Comparison of ENCODE assay signal across 29 cellular contexts in the genomic region with DNA sequence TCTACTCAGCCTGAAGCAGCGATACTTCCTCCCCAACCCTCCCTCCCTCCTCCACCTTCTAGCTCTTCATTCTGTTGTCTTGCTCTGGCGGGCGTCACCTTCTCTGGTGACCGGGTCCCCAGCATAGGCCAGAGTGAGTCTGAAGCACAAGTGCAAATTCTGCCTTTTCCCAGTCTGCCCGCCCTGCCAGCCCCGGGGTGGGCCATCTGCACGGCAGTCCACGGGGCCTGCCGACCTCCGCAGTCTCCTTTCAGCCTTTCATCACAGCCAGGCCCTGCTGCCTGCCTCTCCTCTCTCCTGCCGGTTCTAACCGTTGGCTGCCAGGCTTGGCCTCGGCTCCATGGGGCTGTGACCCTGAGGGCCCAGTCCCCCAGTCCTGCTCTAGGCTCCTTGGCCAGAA. TPM values are rescaled to one million over a fixed set of nuclear protein-coding genes. Genes with fewer than 3 reads are reported as not detected.
DNase-seq lines count a peak whose midpoint lies in the region; ATAC-seq and TF ChIP-seq lines count a peak whose summit lies in the region.
"Had no signal": no experiment of that assay in that cellular context is flagged by ENCODE, and none has a peak within 500 bp of the region (broad histone marks: within the 10 kb centered on the region; RNA-seq: fewer than 3 reads in every experiment).

No MANE protein-coding gene starts in this region.

- H3K4me1 ChIP-seq in neuronal stem cell (ENCODE audit: control insufficient read depth in 2 of 2, insufficient read depth in 1 of 2, low read depth in 1 of 2, low read length in 2 of 2) = peaks cover 4 to 12% of the 10 kb centered on the region in 2 donors
- H3K4me1 ChIP-seq in upper lobe of right lung = no peaks in the 10 kb centered on the region
- H3K4me1 ChIP-seq: esophagus squamous epithelium, foreskin keratinocyte had no signal

- H3K79me1 ChIP-seq in neuronal stem cell (ENCODE audit: low read depth, low read length) = no peaks in the 10 kb centered on the region

- no peak overlapping the region for H2BK120ac ChIP-seq in neuronal stem cell (ENCODE audit: low read depth, low read length)

- H3K18ac ChIP-seq in neuronal stem cell (ENCODE audit: low read length) = peak overlapping the region; percentile 85

- H2BK5ac ChIP-seq in neuronal stem cell (ENCODE audit: low read length) = peak overlapping the region; percentile 5

- DNase-seq in activated naive CD8-positive, alpha-beta T cell treated with anti-CD3 and anti-CD28 coated beads, Interleukin-2, amount 10 ng/mL, durations not matched to agents 7 days and 5 days = no peak
- no peak for DNase-seq in activated naive CD8-positive, alpha-beta T cell treated with anti-CD3 and anti-CD28 coated beads, Interleukin-2, amount 50 U/mL, for 24 hours
- peak; percentile 68 for DNase-seq in H7
- DNase-seq in dorsolateral prefrontal cortex = peak in 1 of 10 donors; percentile 18
- DNase-seq in neuronal stem cell (ENCODE audit: low spot score) = no peak
- no peak for DNase-seq in NCI-H526 (lab: John Stamatoyannopoulos, UW)
- DNase-seq in upper lobe of right lung = no peak
- DNase-seq in NCI-H146 (lab: John Stamatoyannopoulos, UW) = no peak
- DNase-seq: activated B cell treated with CpG ODN at 0.5 μM for 24 hours; activated T-cell treated with anti-CD3 and anti-CD28 coated beads, Interleukin-2, amount 50 U/mL, for 48 hours; CD4-positive, alpha-beta T cell; dermis blood vessel endothelial cell; esophagus squamous epithelium; foreskin keratinocyte; MG63; NCI-H1105; NCI-H2029 treated with DMSO at 0.1 percent for 48 hours; NCI-H2227 treated with DMSO at 0.1 percent for 48 hours; NCI-H748 treated with DMSO at 0.1 percent for 48 hours; stimulated activated naive B cell treated with anti-CD40 and anti-IgM and Interleukin-4, amounts not matched to agents 10 μg/mL and 1 μg/mL and 100 μg/mL, for 72 hours; SW 1271; T-helper 9 cell; upper lobe of left lung had no signal

- no peaks in the 10 kb centered on the region for H3K9me3 Mint-ChIP-seq in activated naive CD8-positive, alpha-beta T cell treated with anti-CD3 and anti-CD28 coated beads, Interleukin-2, amount 10 ng/mL, durations not matched to agents 7 days and 5 days
- H3K9me3 Mint-ChIP-seq in activated naive CD8-positive, alpha-beta T cell treated with anti-CD3 and anti-CD28 coated beads, Interleukin-2, amount 50 U/mL, for 24 hours = no peaks in the 10 kb centered on the region
- H3K9me3 Mint-ChIP-seq: activated B cell treated with CpG ODN at 0.5 μM for 24 hours; CD4-positive, alpha-beta T cell; GM23338; naive thymus-derived CD8-positive, alpha-beta T cell; stimulated activated naive B cell treated with anti-CD40 and anti-IgM and Interleukin-4, amounts not matched to agents 10 μg/mL and 1 μg/mL and 100 μg/mL, for 72 hours had no signal

- peak overlapping the region; percentile 40 for H2AK5ac ChIP-seq in neuronal stem cell (ENCODE audit: low read depth, low read length)

- H3K36me3 ChIP-seq in H7 (replicated peaks; ENCODE audit: control insufficient read depth, insufficient read depth, low read length) = no peaks in the 10 kb centered on the region
- peaks cover 0 to 2% of the 10 kb centered on the region in 2 donors for H3K36me3 ChIP-seq in neuronal stem cell (replicated peaks in 1 of 2; ENCODE audit: control insufficient read depth in 2 of 2, insufficient read depth in 2 of 2, low read length in 2 of 2)
- H3K36me3 ChIP-seq in upper lobe of right lung = no peaks in the 10 kb centered on the region
- H3K36me3 ChIP-seq: esophagus squamous epithelium, MG63, suprapubic skin, upper lobe of left lung had no signal

- H3K4ac ChIP-seq in neuronal stem cell (ENCODE audit: low read length) = no peak overlapping the region

- H2BK12ac ChIP-seq in neuronal stem cell (ENCODE audit: low read length) = no peak overlapping the region

- peaks cover 0 to 1% of the 10 kb centered on the region in 2 donors for H3K9me3 ChIP-seq in neuronal stem cell (replicated peaks in 1 of 2; ENCODE audit: control insufficient read depth in 2 of 2, insufficient read depth in 1 of 2, low read depth in 1 of 2, low read length in 2 of 2)
- H3K9me3 ChIP-seq in upper lobe of right lung = no peaks in the 10 kb centered on the region
- H3K9me3 ChIP-seq: esophagus squamous epithelium, heart left ventricle, MG63, suprapubic skin, upper lobe of left lung had no signal

- H4K91ac ChIP-seq in neuronal stem cell (ENCODE audit: low read depth, low read length, poor library complexity) = no peak overlapping the region

- POLR2A ChIA-PET in activated naive CD8-positive, alpha-beta T cell treated with anti-CD3 and anti-CD28 coated beads, Interleukin-2, amount 10 ng/mL, durations not matched to agents 7 days and 5 days (lab: Charles Lee) = no interaction called here

- H3K27ac ChIP-seq in dorsolateral prefrontal cortex (peak overlapping the region in 38 of 59 donors; percentile 6 to 84 (median 62)), neuronal stem cell (replicated peaks; ENCODE audit: low read length) (no peak overlapping the region), upper lobe of right lung (no peak overlapping the region)
- H3K27ac ChIP-seq: esophagus squamous epithelium, foreskin keratinocyte, suprapubic skin, upper lobe of left lung had no signal

- intact Hi-C loops in dorsolateral prefrontal cortex (cut with DNase I) (no loop called here), upper lobe of right lung (cut with DNase I) (no loop called here)

- H3K27me3 ChIP-seq in H7 (ENCODE audit: control insufficient read depth, insufficient read depth, low read length) (no peaks in the 10 kb centered on the region), dorsolateral prefrontal cortex (peaks cover 0 to 9% (median 0%) of the 10 kb centered on the region in 45 donors), neuronal stem cell (ENCODE audit: control insufficient read depth in 3 of 3, insufficient read depth in 3 of 3, low read depth in 1 of 3, low read length in 3 of 3) (no peaks in the 10 kb centered on the region), upper lobe of right lung (no peaks in the 10 kb centered on the region)
- H3K27me3 ChIP-seq: heart left ventricle, MG63, upper lobe of left lung had no signal

- H3K4me1 Mint-ChIP-seq in activated naive CD8-positive, alpha-beta T cell treated with anti-CD3 and anti-CD28 coated beads, Interleukin-2, amount 10 ng/mL, durations not matched to agents 7 days and 5 days = peaks cover 3% of the 10 kb centered on the region
- no peaks in the 10 kb centered on the region for H3K4me1 Mint-ChIP-seq in activated naive CD8-positive, alpha-beta T cell treated with anti-CD3 and anti-CD28 coated beads, Interleukin-2, amount 50 U/mL, for 24 hours

- H2BK15ac ChIP-seq in neuronal stem cell (ENCODE audit: low read length) = peak overlapping the region; percentile 54

- no peak overlapping the region for H3K23ac ChIP-seq in neuronal stem cell (ENCODE audit: low read depth, low read length, poor library complexity)

- no peak overlapping the region for H3K4me2 ChIP-seq in neuronal stem cell (ENCODE audit: insufficient read depth, low read length, poor library complexity, severe bottlenecking)
- H3K4me2 ChIP-seq: GM23338 had no signal

- H3K4me3 Mint-ChIP-seq in activated naive CD8-positive, alpha-beta T cell treated with anti-CD3 and anti-CD28 coated beads, Interleukin-2, amount 10 ng/mL, durations not matched to agents 7 days and 5 days = no peak overlapping the region
- no peak overlapping the region for H3K4me3 Mint-ChIP-seq in activated naive CD8-positive, alpha-beta T cell treated with anti-CD3 and anti-CD28 coated beads, Interleukin-2, amount 50 U/mL, for 24 hours
- H3K4me3 Mint-ChIP-seq: activated B cell treated with CpG ODN at 0.5 μM for 24 hours; CD4-positive, alpha-beta T cell; GM23338; naive thymus-derived CD8-positive, alpha-beta T cell; stimulated activated naive B cell treated with anti-CD40 and anti-IgM and Interleukin-4, amounts not matched to agents 10 μg/mL and 1 μg/mL and 100 μg/mL, for 72 hours had no signal

- no peak overlapping the region for H3K9ac ChIP-seq in neuronal stem cell (ENCODE audit: low read depth, low read length, poor library complexity)

- no CpG with 5 or more reads among the region's 13 CpGs for WGBS in neuronal stem cell (ENCODE audit: extremely low coverage in 2 of 2, insufficient read length in 2 of 2, insufficient replicate concordance in 1 of 2), 2 donors

- peak overlapping the region; percentile 59 for H2AFZ ChIP-seq in neuronal stem cell (ENCODE audit: low read length)
- H2AFZ ChIP-seq: GM23338 had no signal

- TF ChIP-seq CTCF in dorsolateral prefrontal cortex (IDR thresholded peaks at IDR 0.05 in 54 of 56, conservative IDR thresholded peaks at IDR 0.05 in 2 of 56; ENCODE audit: low read depth in 1 of 56, partially characterized antibody in 56 of 56) = no peak
- no peak for TF ChIP-seq CTCF in upper lobe of right lung (IDR thresholded peaks at IDR 0.05)

- no peak for ATAC-seq in activated naive CD8-positive, alpha-beta T cell treated with anti-CD3 and anti-CD28 coated beads, Interleukin-2, amount 10 ng/mL, durations not matched to agents 7 days and 5 days (ENCODE audit: low read depth)
- ATAC-seq in activated naive CD8-positive, alpha-beta T cell treated with anti-CD3 and anti-CD28 coated beads, Interleukin-2, amount 50 U/mL, for 24 hours = no peak
- ATAC-seq in upper lobe of right lung = no peak
- ATAC-seq: foreskin keratinocyte; GM23338; heart left ventricle; naive thymus-derived CD8-positive, alpha-beta T cell; stimulated activated naive B cell treated with anti-CD40 and anti-IgM and Interleukin-4, amounts not matched to agents 10 μg/mL and 1 μg/mL and 100 μg/mL, for 72 hours had no signal

- peak overlapping the region; percentile 86 for H3K27ac Mint-ChIP-seq in activated naive CD8-positive, alpha-beta T cell treated with anti-CD3 and anti-CD28 coated beads, Interleukin-2, amount 10 ng/mL, durations not matched to agents 7 days and 5 days
- no peak overlapping the region for H3K27ac Mint-ChIP-seq in activated naive CD8-positive, alpha-beta T cell treated with anti-CD3 and anti-CD28 coated beads, Interleukin-2, amount 50 U/mL, for 24 hours
- H3K27ac Mint-ChIP-seq: activated B cell treated with CpG ODN at 0.5 μM for 24 hours; CD4-positive, alpha-beta T cell; GM23338; stimulated activated naive B cell treated with anti-CD40 and anti-IgM and Interleukin-4, amounts not matched to agents 10 μg/mL and 1 μg/mL and 100 μg/mL, for 72 hours had no signal

- H3K4me3 ChIP-seq in H7 (ENCODE audit: insufficient read depth, low read depth, low read length) (no peak overlapping the region), dorsolateral prefrontal cortex (no peak overlapping the region), neuronal stem cell (ENCODE audit: low read length in 2 of 2) (no peak overlapping the region), upper lobe of right lung (no peak overlapping the region)
- H3K4me3 ChIP-seq: esophagus squamous epithelium, GM23338, heart left ventricle, lung, MG63, suprapubic skin, upper lobe of left lung had no signal

- no peak overlapping the region for H4K8ac ChIP-seq in neuronal stem cell (ENCODE audit: low read depth, low read length)

- no peaks in the 10 kb centered on the region for H3K27me3 Mint-ChIP-seq in activated naive CD8-positive, alpha-beta T cell treated with anti-CD3 and anti-CD28 coated beads, Interleukin-2, amount 10 ng/mL, durations not matched to agents 7 days and 5 days
- H3K27me3 Mint-ChIP-seq in activated naive CD8-positive, alpha-beta T cell treated with anti-CD3 and anti-CD28 coated beads, Interleukin-2, amount 50 U/mL, for 24 hours = no peaks in the 10 kb centered on the region
- H3K27me3 Mint-ChIP-seq: activated B cell treated with CpG ODN at 0.5 μM for 24 hours; CD4-positive, alpha-beta T cell had no signal

- H3K36me3 Mint-ChIP-seq in activated naive CD8-positive, alpha-beta T cell treated with anti-CD3 and anti-CD28 coated beads, Interleukin-2, amount 10 ng/mL, durations not matched to agents 7 days and 5 days = peaks cover 2% of the 10 kb centered on the region
- H3K36me3 Mint-ChIP-seq in activated naive CD8-positive, alpha-beta T cell treated with anti-CD3 and anti-CD28 coated beads, Interleukin-2, amount 50 U/mL, for 24 hours (ENCODE audit: low read depth) = no peaks in the 10 kb centered on the region
- H3K36me3 Mint-ChIP-seq: naive thymus-derived CD8-positive, alpha-beta T cell; stimulated activated naive B cell treated with anti-CD40 and anti-IgM and Interleukin-4, amounts not matched to agents 10 μg/mL and 1 μg/mL and 100 μg/mL, for 72 hours had no signal

- H3K14ac ChIP-seq in neuronal stem cell (ENCODE audit: low read length) = peak overlapping the region; percentile 17

RNA-seq across cellular contexts. Expression of a gene that starts 58.7 kb away (rescaled TPM):
- 10 to 100 TPM; 47.0 to 57.2 TPM for total RNA-seq in activated naive CD8-positive, alpha-beta T cell treated with anti-CD3 and anti-CD28 coated beads, Interleukin-2, amount 10 ng/mL, durations not matched to agents 7 days and 5 days
- total RNA-seq in H7 (2014; rRNA removed; shearing (Covaris generic)) = 15.8 and 18.3 TPM in 2 replicates
- 10 to 100 TPM; 12.2 to 65.0 (median 37.1) TPM for total RNA-seq in dorsolateral prefrontal cortex
- polyA plus RNA-seq in neuronal stem cell (2013, experiment 1 of 2) = 13.2 TPM
- 12.4 TPM for polyA plus RNA-seq in neuronal stem cell (2013, experiment 2 of 2)
- 10.3 TPM for total RNA-seq in upper lobe of right lung
- total RNA-seq: foreskin keratinocyte; naive thymus-derived CD8-positive, alpha-beta T cell; osteocyte had no signal

Comparison
In these comparisons a context has a peak if more than half of its experiments do, and no peak if none do; other contexts are left out.
1. H3K27ac ChIP-seq: peak in dorsolateral prefrontal cortex (38 of 59); none in neuronal stem cell (single experiment) and upper lobe of right lung (single experiment).